25 cellular contexts compared by ENCODE assay signal in genomic region chr1:34270181-34270580, GRCh38.
"Had no signal": no experiment of that assay in that cellular context is flagged by ENCODE, and none has a peak within 500 bp of the region (broad histone marks: within the 10 kb centered on the region; RNA-seq: fewer than 3 reads in every experiment).

No MANE protein-coding gene starts in this region.

- H3K36me3 Mint-ChIP-seq: naive B cell; stimulated activated memory B cell treated with anti-CD40 and anti-IgM and Interleukin-4, amounts not matched to agents 10 μg/mL and 1 μg/mL and 100 μg/mL, for 72 hours had no signal

- H3K27me3 ChIP-seq: testis, tibial nerve had no signal

- H3K27ac Mint-ChIP-seq: naive B cell; nephron; stimulated activated memory B cell treated with anti-CD40 and anti-IgM and Interleukin-4, amounts not matched to agents 10 μg/mL and 1 μg/mL and 100 μg/mL, for 72 hours; stimulated activated naive CD8-positive, alpha-beta T cell treated with anti-CD3 and anti-CD28 coated beads, Interleukin-15, amount 100 ng/mL, for 72 hours had no signal

- DNase-seq: effector memory CD4-positive, alpha-beta T cell; foreskin fibroblast; glutamatergic neuron; kidney; left cardiac atrium; mesendoderm; naive B cell; occipital lobe; psoas muscle; retina; spleen; stimulated activated CD4-positive, alpha-beta T cell treated with anti-CD3 and anti-CD28 coated beads, Interleukin-15, amount 100 ng/mL, for 24 hours; stimulated activated CD4-positive, alpha-beta T cell treated with anti-CD3 and anti-CD28 coated beads, Interleukin-1b, Interleukin-23, amount 100 ng/mL, for 48 hours; stimulated activated CD4-positive, alpha-beta T cell treated with anti-CD3 and anti-CD28 coated beads, Interleukin-4, amount 100 ng/mL, for 24 hours; stimulated activated naive CD8-positive, alpha-beta T cell treated with anti-CD3 and anti-CD28 coated beads, Interleukin-15, amount 100 ng/mL, for 72 hours; testis; upper lobe of right lung had no signal

- FAIRE-seq: endometrium, kidney had no signal

- H3K4me1 Mint-ChIP-seq: naive B cell; nephron; stimulated activated memory B cell treated with anti-CD40 and anti-IgM and Interleukin-4, amounts not matched to agents 10 μg/mL and 1 μg/mL and 100 μg/mL, for 72 hours; stimulated activated naive CD8-positive, alpha-beta T cell treated with anti-CD3 and anti-CD28 coated beads, Interleukin-15, amount 100 ng/mL, for 72 hours had no signal

- H2AFZ ChIP-seq: parathyroid adenoma had no signal

- H3K4me3 ChIP-seq: gastroesophageal sphincter, psoas muscle, spleen, testis, tibial nerve, upper lobe of right lung had no signal

- H3K36me3 ChIP-seq: gastroesophageal sphincter, spleen, tibial nerve, upper lobe of right lung had no signal

- H3K27ac ChIP-seq: gastroesophageal sphincter, parathyroid adenoma, psoas muscle, spleen, testis, tibial nerve, upper lobe of right lung had no signal

- H3K4me1 ChIP-seq: gastroesophageal sphincter, parathyroid adenoma, psoas muscle, spleen, testis, tibial nerve, upper lobe of right lung had no signal

- ATAC-seq: esophagus mucosa; gastroesophageal sphincter; left cardiac atrium; psoas muscle; sciatic nerve; stimulated activated memory B cell treated with anti-CD40 and anti-IgM and Interleukin-4, amounts not matched to agents 10 μg/mL and 1 μg/mL and 100 μg/mL, for 72 hours; stimulated activated naive CD8-positive, alpha-beta T cell treated with anti-CD3 and anti-CD28 coated beads, Interleukin-15, amount 100 ng/mL, for 72 hours; upper lobe of right lung had no signal

- H3K79me2 ChIP-seq: parathyroid adenoma had no signal

- H3K9me3 ChIP-seq: gastroesophageal sphincter, psoas muscle, spleen, testis, tibial nerve, upper lobe of right lung had no signal

- H3K4me3 Mint-ChIP-seq: naive B cell; nephron; stimulated activated memory B cell treated with anti-CD40 and anti-IgM and Interleukin-4, amounts not matched to agents 10 μg/mL and 1 μg/mL and 100 μg/mL, for 72 hours; stimulated activated naive CD8-positive, alpha-beta T cell treated with anti-CD3 and anti-CD28 coated beads, Interleukin-15, amount 100 ng/mL, for 72 hours had no signal

- H3K9me3 Mint-ChIP-seq: nephron; stimulated activated naive CD8-positive, alpha-beta T cell treated with anti-CD3 and anti-CD28 coated beads, Interleukin-15, amount 100 ng/mL, for 72 hours had no signal

- H3K9ac ChIP-seq: parathyroid adenoma had no signal
